In the genomic region with DNA sequence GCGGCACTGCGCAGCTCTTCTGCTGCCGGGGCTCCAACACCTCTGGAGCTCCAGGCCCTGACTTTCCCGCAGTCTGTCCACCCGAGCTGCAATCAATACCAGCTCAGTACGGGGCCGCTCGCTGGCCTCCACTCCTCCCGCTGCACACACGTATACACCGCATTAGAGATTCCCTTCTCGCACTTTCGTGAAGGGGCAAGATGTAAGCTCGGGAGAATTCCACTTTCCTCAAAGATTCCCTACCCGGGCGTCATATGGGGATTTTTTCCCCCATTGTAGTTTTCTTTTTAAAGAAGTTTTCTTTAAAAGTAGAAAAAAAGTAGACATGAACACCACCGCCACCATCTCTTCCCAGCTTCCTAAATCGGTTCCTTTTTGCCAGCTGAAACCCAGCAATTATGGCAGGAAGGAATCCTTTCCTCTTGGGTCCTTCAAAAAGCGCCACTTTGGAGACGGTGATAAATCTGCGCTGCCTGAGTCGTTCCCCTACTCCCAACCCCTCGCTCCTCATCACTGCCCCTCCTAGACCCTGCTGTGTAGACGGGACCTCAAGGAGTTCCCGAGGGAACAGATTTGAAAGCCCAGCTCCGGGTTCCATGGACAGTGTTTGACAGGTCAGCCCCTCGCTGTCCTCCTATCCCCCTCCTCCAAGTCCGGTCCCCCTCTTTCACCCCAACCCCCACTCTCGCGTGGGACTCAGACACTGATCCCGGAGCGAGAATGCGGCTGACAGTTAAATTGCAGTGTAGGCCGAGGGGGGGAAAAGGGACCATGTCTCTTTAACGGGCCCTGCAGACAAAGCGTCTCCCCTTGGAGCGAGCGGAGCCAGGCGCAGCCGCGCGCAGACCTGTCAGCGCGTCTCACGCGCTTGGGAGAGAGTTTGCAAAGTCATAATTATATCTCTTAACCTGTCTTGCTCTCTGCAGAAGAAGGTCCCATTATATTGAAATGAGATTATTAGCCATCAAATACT, we compare ENCODE assay signal across 13 cellular contexts. TPM values are rescaled to one million over a fixed set of nuclear protein-coding genes. Genes with fewer than 3 reads are reported as not detected.
A peak's percentile ranks its signal among the peaks of the same experiment; 100 is the strongest.
DNase-seq lines count a peak whose midpoint lies in the region; TF ChIP-seq lines count a peak whose summit lies in the region.
"Had no signal": no experiment of that assay in that cellular context is flagged by ENCODE, and none has a peak within 500 bp of the region (broad histone marks: within the 10 kb centered on the region; RNA-seq: fewer than 3 reads in every experiment).

No MANE protein-coding gene starts in this region.

- TF ChIP-seq POLR2A in sigmoid colon (IDR thresholded peaks at IDR 0.05): no peak

- no peak for TF ChIP-seq CTCF in left ventricle myocardium inferior (IDR thresholded peaks at IDR 0.05; ENCODE audit: borderline replicate concordance)
- no peak for TF ChIP-seq CTCF in sigmoid colon (IDR thresholded peaks at IDR 0.05)
- TF ChIP-seq CTCF in MM.1S (IDR thresholded peaks at IDR 0.05; ENCODE audit: low read length): no peak

- no peak overlapping the region for H3K4me2 ChIP-seq in MM.1S (ENCODE audit: low read depth, low read length)

- peak; percentile 22 for DNase-seq in NCI-H82 (lab: John Stamatoyannopoulos, UW)
- DNase-seq in NCI-H82 treated with DMSO at 0.1 percent for 48 hours (lab: John Stamatoyannopoulos, UW; ENCODE audit: unreplicated experiment): no peak
- DNase-seq in NCI-H748 (lab: John Stamatoyannopoulos, UW; ENCODE audit: unreplicated experiment): peak; percentile 65
- no peak for DNase-seq in left ventricle myocardium inferior
- DNase-seq in retina: peak; percentile 85
- DNase-seq in sigmoid colon: no peak
- no peak for DNase-seq in NK-92 (lab: John Stamatoyannopoulos, UW; ENCODE audit: unreplicated experiment)
- no peak for DNase-seq in MM.1S
- DNase-seq: ACHN, IMR-90, uterus had no signal

- WGBS in sigmoid colon, 2 donors: 7 to 8% methylated on average over 46 of the region's 46 CpGs

- H2AFZ ChIP-seq in MM.1S (ENCODE audit: low read length): no peak overlapping the region

- H3F3A ChIP-seq in MM.1S (ENCODE audit: insufficient read depth, low read length): no peaks in the 10 kb centered on the region

- intact Hi-C loops in left ventricle myocardium inferior (cut with micrococcal nuclease) (no loop called here), sigmoid colon (cut with DNase I) (loop anchor here (5.0 kb wide), 1 partner anchor 82 kb away; no protein-coding TSS in a partner anchor)

- no peaks in the 10 kb centered on the region for H4K20me1 ChIP-seq in MM.1S (ENCODE audit: insufficient read depth, low read length)

- no peaks in the 10 kb centered on the region for H3K9me3 ChIP-seq in left ventricle myocardium inferior (replicated peaks)
- H3K9me3 ChIP-seq in sigmoid colon: no peaks in the 10 kb centered on the region
- H3K9me3 ChIP-seq in MM.1S (replicated peaks; ENCODE audit: insufficient read depth, low read length): no peaks in the 10 kb centered on the region
- H3K9me3 ChIP-seq: neutrophil, uterus had no signal

- H3K9me2 ChIP-seq in MM.1S (replicated peaks; ENCODE audit: insufficient read depth, low read length): no peaks in the 10 kb centered on the region

- H3K4me1 ChIP-seq in left ventricle myocardium inferior (peaks cover 48% of the 10 kb centered on the region), sigmoid colon (peaks cover 0 to 35% (median 33%) of the 10 kb centered on the region in 4 donors), MM.1S (ENCODE audit: low read length) (no peaks in the 10 kb centered on the region)

- H3K4me3 ChIP-seq in left ventricle myocardium inferior (peak overlapping the region; percentile 58), sigmoid colon (no peak overlapping the region), MM.1S (ENCODE audit: low read length) (no peak overlapping the region)
- H3K4me3 ChIP-seq: uterus had no signal

- no peak overlapping the region for H3K9ac ChIP-seq in MM.1S (ENCODE audit: low read length)

- TF ChIP-seq EP300 in sigmoid colon (IDR thresholded peaks at IDR 0.05): no peak

- H3K27ac ChIP-seq in left ventricle myocardium inferior (replicated peaks) (no peak overlapping the region), sigmoid colon (no peak overlapping the region), MM.1S (ENCODE audit: low read length) (no peak overlapping the region)
- H3K27ac ChIP-seq: neutrophil, uterus had no signal

- H3K27me3 ChIP-seq in left ventricle myocardium inferior (ENCODE audit: low read depth) (peaks cover 95% of the 10 kb centered on the region), sigmoid colon (peaks cover 25 to 63% (median 46%) of the 10 kb centered on the region in 3 donors), MM.1S (replicated peaks; ENCODE audit: insufficient read depth, low read length) (peaks cover 65% of the 10 kb centered on the region)

- H3K79me2 ChIP-seq in MM.1S (ENCODE audit: low read length): no peaks in the 10 kb centered on the region

- H3K36me3 ChIP-seq in left ventricle myocardium inferior (no peaks in the 10 kb centered on the region), sigmoid colon (no peaks in the 10 kb centered on the region), MM.1S (replicated peaks; ENCODE audit: insufficient read depth, low read length) (no peaks in the 10 kb centered on the region)
- H3K36me3 ChIP-seq: neutrophil, uterus had no signal

RNA-seq across cellular contexts. Expression of gene NCR2, which starts 39.5 kb away (rescaled TPM):
- not detected for total RNA-seq in left ventricle myocardium inferior
- total RNA-seq in sigmoid colon: not detected
- under 1 TPM in 1 of 3 donors, not detected in 2; 0.20 TPM for polyA plus RNA-seq in sigmoid colon
- total RNA-seq: glomerular endothelial cell, IMR-90, uterus had no signal
- polyA plus RNA-seq: IMR-90 had no signal

Comparison
In these comparisons a context has a peak if more than half of its experiments do, and no peak if none do; other contexts are left out.
1. DNase-seq: peak in NCI-H82 (single experiment), NCI-H748 (single experiment) and retina (single experiment); none in NCI-H82 treated with DMSO at 0.1 percent for 48 hours (single experiment), left ventricle myocardium inferior (single experiment), sigmoid colon (single experiment), NK-92 (single experiment) and MM.1S (single experiment).